Comparison of ENCODE assay signal across 8 cellular contexts in the genomic region with DNA sequence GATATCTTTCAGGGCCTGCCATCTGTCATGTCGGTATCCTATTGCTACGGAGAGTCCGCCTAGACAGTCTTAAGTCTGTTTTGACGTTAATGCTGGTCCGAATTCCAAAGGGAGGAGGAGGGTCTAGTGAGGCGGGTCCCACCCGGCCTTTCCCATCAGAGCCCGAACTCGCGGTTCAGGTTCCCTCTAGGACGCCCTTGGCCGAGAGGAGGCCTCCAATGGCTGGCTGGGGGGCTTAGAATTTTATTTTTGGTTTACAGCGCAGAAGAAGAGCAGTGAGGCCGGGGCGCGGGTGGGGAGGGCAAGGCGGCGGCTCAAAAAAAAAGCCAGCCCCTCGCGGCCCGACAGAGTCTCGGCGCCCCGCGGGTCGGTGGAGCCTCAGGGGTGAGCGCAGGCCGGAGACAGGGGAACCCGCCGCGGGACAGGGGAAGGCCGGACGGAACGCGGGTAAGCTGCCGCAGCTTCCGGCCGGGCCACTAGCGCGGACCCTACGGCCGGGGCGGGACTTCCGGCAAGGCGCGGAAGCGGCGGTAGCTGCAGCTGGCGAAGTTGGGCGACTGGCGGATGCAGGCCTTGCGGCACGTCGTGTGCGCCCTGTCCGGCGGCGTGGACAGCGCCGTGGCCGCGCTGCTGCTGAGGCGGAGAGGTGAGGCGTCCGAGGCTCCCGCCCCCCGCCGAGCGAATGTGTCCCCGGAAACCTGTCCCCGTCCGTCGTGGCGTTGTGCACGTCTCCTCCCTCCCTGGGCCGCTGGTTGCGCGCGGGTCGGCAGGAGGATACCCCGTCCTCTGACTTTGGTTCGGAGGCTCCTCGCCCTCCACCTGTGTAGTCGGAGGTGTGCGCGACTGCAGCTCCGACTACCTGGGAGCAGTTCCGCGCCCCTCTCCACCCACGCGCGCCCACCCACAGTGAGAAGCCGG. TPM values are rescaled to one million over a fixed set of nuclear protein-coding genes. Genes with fewer than 3 reads are reported as not detected.
DNase-seq lines count a peak whose midpoint lies in the region; ATAC-seq and TF ChIP-seq lines count a peak whose summit lies in the region.

A gene with protein sequence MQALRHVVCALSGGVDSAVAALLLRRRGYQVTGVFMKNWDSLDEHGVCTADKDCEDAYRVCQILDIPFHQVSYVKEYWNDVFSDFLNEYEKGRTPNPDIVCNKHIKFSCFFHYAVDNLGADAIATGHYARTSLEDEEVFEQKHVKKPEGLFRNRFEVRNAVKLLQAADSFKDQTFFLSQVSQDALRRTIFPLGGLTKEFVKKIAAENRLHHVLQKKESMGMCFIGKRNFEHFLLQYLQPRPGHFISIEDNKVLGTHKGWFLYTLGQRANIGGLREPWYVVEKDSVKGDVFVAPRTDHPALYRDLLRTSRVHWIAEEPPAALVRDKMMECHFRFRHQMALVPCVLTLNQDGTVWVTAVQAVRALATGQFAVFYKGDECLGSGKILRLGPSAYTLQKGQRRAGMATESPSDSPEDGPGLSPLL (plus strand): TSS at position 514 of the 918 bp plus-strand sequence. CDS start 51 bp downstream, at position 565.

- peaks cover 14% of the 10 kb centered on the region for H3K79me2 ChIP-seq in OCI-LY1 (ENCODE audit: insufficient read depth, low read length)

- H3K27ac ChIP-seq in C4-2B (peak within 1 kb of the TSS; percentile 91), OCI-LY1 (ENCODE audit: low read depth, low read length, poor library complexity, severe bottlenecking) (peak within 1 kb of the TSS; percentile 20), epithelial cell of prostate (peak within 1 kb of the TSS; percentile 64)

- peak; percentile 72 for DNase-seq in activated T-cell treated with anti-CD3 and anti-CD28 coated beads for 24 hours (ENCODE audit: low read depth)
- DNase-seq in epithelial cell of prostate (ENCODE audit: low read depth, low spot score): peak; percentile 41
- DNase-seq in mucosa of descending colon: peak; percentile 85 to 91 (median 91)
- DNase-seq in stimulated activated CD8-positive, alpha-beta memory T cell treated with anti-CD3 and anti-CD28 coated beads, Interleukin-4, amount 100 ng/mL, for 1 hour (ENCODE audit: low read depth in 2 of 2, low spot score in 1 of 2): peak; percentile 28 to 52

- intact Hi-C loops in mucosa of descending colon (cut with DNase I, micrococcal nuclease): no loop called here

- H3K4me2 ChIP-seq in OCI-LY1 (ENCODE audit: low read length): peak within 1 kb of the TSS; percentile 84

- H4K20me1 ChIP-seq in OCI-LY1 (ENCODE audit: insufficient read depth, low read length): no peaks in the 10 kb centered on the region

- H3K36me3 ChIP-seq in OCI-LY1 (ENCODE audit: insufficient read depth, low read length) (peaks cover 60% of the 10 kb centered on the region), mucosa of descending colon (ENCODE audit: low read depth) (peaks cover 11% of the 10 kb centered on the region)

- ATAC-seq in GM19351 (IDR thresholded peaks at IDR 0.05; ENCODE audit: unreplicated experiment): peak; percentile 84
- ATAC-seq in HG03565 (IDR thresholded peaks at IDR 0.05; ENCODE audit: unreplicated experiment): peak; percentile 75
- peak; percentile 97 for ATAC-seq in mucosa of descending colon

- H2AFZ ChIP-seq in OCI-LY1 (ENCODE audit: low read length): no peak within 1 kb of the TSS

- no peaks in the 10 kb centered on the region for H3K27me3 ChIP-seq in OCI-LY1 (ENCODE audit: insufficient read depth, low read length)

- peak within 1 kb of the TSS; percentile 78 for H3K4me3 ChIP-seq in OCI-LY1 (ENCODE audit: low read depth, low read length, poor library complexity, severe bottlenecking)
- peak within 1 kb of the TSS; percentile 90 for H3K4me3 ChIP-seq in mucosa of descending colon

- peak within 1 kb of the TSS; percentile 66 for H3K9ac ChIP-seq in OCI-LY1 (ENCODE audit: low read length)

- H3K9me3 ChIP-seq in OCI-LY1 (ENCODE audit: low read length) (no peaks in the 10 kb centered on the region), mucosa of descending colon (no peaks in the 10 kb centered on the region)

- H3K4me1 ChIP-seq in OCI-LY1 (ENCODE audit: insufficient read depth, low read length, severe bottlenecking) (peaks cover 17% of the 10 kb centered on the region), mucosa of descending colon (ENCODE audit: low read depth) (peaks cover 8% of the 10 kb centered on the region)

- H3F3A ChIP-seq in OCI-LY1 (ENCODE audit: insufficient read depth, low read length): 0 out of 2 replicates have a peak, but pooled peaks cover 4% of the 10 kb centered on the region

- no peaks in the 10 kb centered on the region for H3K9me2 ChIP-seq in OCI-LY1 (ENCODE audit: low read depth, low read length)

- TF ChIP-seq CTCF in C4-2B (conservative IDR thresholded peaks at IDR 0.05): no peak
- no peak for TF ChIP-seq CTCF in OCI-LY1 (IDR thresholded peaks at IDR 0.05; ENCODE audit: low read length)
- TF ChIP-seq CTCF in mucosa of descending colon (IDR thresholded peaks at IDR 0.05): no peak

RNA-seq across cellular contexts. Expression of the gene that starts here (rescaled TPM):
- total RNA-seq in mucosa of descending colon: 10 to 100 TPM; 40.5 to 41.5 (median 41.2) TPM

Comparison
In these comparisons a context has a peak if more than half of its experiments do, and no peak if none do; other contexts are left out.
1. Peak in every context shown above with its lines: DNase-seq, ATAC-seq, H3K4me3 ChIP-seq and H3K27ac ChIP-seq.
2. H3K27ac ChIP-seq: peak in every context shown above with its lines; median percentile 91 in C4-2B; 64 in epithelial cell of prostate; 20 in OCI-LY1.
3. DNase-seq: peak in every context shown above with its lines; median percentile 91 in mucosa of descending colon; 72 in activated T-cell treated with anti-CD3 and anti-CD28 coated beads for 24 hours; 41 in epithelial cell of prostate; 40 in stimulated activated CD8-positive, alpha-beta memory T cell treated with anti-CD3 and anti-CD28 coated beads, Interleukin-4, amount 100 ng/mL, for 1 hour.